In the genomic region with DNA sequence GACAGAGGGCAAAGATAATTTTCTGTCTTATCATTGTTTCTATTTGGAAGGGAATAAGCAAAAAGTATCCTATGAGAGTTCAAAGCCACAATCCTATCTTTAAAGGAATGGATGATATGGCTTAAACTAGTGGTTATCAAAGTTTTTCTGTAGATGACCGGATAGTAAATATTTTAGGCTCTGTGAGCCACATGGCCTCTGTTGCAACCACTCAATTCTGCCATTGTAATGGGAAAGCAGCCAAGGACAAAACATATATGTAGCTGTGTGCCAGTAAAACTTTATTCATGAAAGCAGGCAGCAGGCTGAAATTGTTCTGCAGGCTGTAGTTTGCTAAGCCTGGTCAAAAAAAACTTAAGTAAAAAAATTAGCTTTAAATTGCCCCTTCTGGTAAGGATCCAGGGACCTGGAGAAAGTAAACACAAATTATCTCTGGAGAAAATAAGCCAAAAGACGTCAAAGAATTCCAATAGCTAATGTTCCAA, we compare ENCODE assay signal across 19 cellular contexts.
A peak's percentile ranks its signal among the peaks of the same experiment; 100 is the strongest.
DNase-seq lines count a peak whose midpoint lies in the region; ATAC-seq and TF ChIP-seq lines count a peak whose summit lies in the region.
"Had no signal": no experiment of that assay in that cellular context is flagged by ENCODE, and none has a peak within 500 bp of the region (broad histone marks: within the 10 kb centered on the region; RNA-seq: fewer than 3 reads in every experiment).

No MANE protein-coding gene starts in this region.

- POLR2A ChIA-PET in Panc1 (lab: Charles Lee), result interaction anchor here (0.6 kb wide), 1 partner anchor 105 kb away, joined by 11 read pairs; no protein-coding TSS in a partner anchor
- POLR2A ChIA-PET in activated CD4-positive, alpha-beta T cell treated with anti-CD3 and anti-CD28 coated beads for 36 hours (lab: Charles Lee), result no interaction called here

- no TSS peak for BruUV-seq in Panc1 (replicated peaks; lab: Mats Ljungman, UMichigan)

- no peak for TF ChIP-seq CTCF in Panc1 (IDR thresholded peaks at IDR 0.05)
- no peak for TF ChIP-seq CTCF in choroid plexus epithelial cell (conservative IDR thresholded peaks at IDR 0.05; ENCODE audit: low read depth, low read length)

- CTCF ChIA-PET in Panc1 (lab: Charles Lee), result interaction anchor here (0.7 kb wide), 1 partner anchor 585 kb away, joined by 3 read pairs; no protein-coding TSS in a partner anchor
- CTCF ChIA-PET in activated CD4-positive, alpha-beta T cell treated with anti-CD3 and anti-CD28 coated beads for 36 hours (lab: Charles Lee), result no interaction called here

- no peak for ATAC-seq in Panc1
- ATAC-seq in activated CD4-positive, alpha-beta T cell treated with anti-CD3 and anti-CD28 coated beads for 36 hours, result no peak
- ATAC-seq: K562 had no signal

- no peak overlapping the region for H3K4me3 Mint-ChIP-seq in activated CD4-positive, alpha-beta T cell treated with anti-CD3 and anti-CD28 coated beads for 36 hours
- H3K4me3 Mint-ChIP-seq: CD14-positive monocyte had no signal

- H3K27me3 ChIP-seq in Panc1 (ENCODE audit: control insufficient read depth, insufficient read depth, low read length), result no peaks in the 10 kb centered on the region

- H3K36me3 Mint-ChIP-seq in activated CD4-positive, alpha-beta T cell treated with anti-CD3 and anti-CD28 coated beads for 36 hours (ENCODE audit: low read depth), result no peaks in the 10 kb centered on the region
- H3K36me3 Mint-ChIP-seq: CD14-positive monocyte had no signal

- DNase-seq in H4 (ENCODE audit: low spot score) (peak; percentile 53), Panc1 (ENCODE audit: low read depth, low spot score) (no peak), choroid plexus epithelial cell (ENCODE audit: low read depth) (peak; percentile 42), iris pigment epithelial cell (ENCODE audit: low read depth) (peak; percentile 3), head of caudate nucleus (no peak), retina (no peak), GOT3 (lab: John Stamatoyannopoulos, UW) (no peak)
- no peak for DNase-seq in activated CD4-positive, alpha-beta T cell treated with anti-CD3 and anti-CD28 coated beads for 36 hours
- DNase-seq: AML-193, NCI-H1105, NCI-H2081, NCI-H2171 treated with DMSO at 0.1 percent for 48 hours, NCI-H510A, NCI-H774, SHP77 had no signal

- H3K4me3 ChIP-seq in Panc1 (ENCODE audit: low read depth in 2 of 2, low read length in 2 of 2), result no peak overlapping the region
- H3K4me3 ChIP-seq in choroid plexus epithelial cell (ENCODE audit: low read depth, low read length), result no peak overlapping the region
- H3K4me3 ChIP-seq: HAP-1, K562, SK-N-MC had no signal

- intact Hi-C loops in Panc1 (cut with micrococcal nuclease; ENCODE audit: unreplicated experiment) (no loop called here), head of caudate nucleus (cut with DNase I) (no loop called here)
- intact Hi-C loops in activated CD4-positive, alpha-beta T cell treated with anti-CD3 and anti-CD28 coated beads for 36 hours (cut with DNase I, micrococcal nuclease), result no loop called here

- no peaks in the 10 kb centered on the region for H3K27me3 Mint-ChIP-seq in activated CD4-positive, alpha-beta T cell treated with anti-CD3 and anti-CD28 coated beads for 36 hours

- H3K27ac Mint-ChIP-seq in activated CD4-positive, alpha-beta T cell treated with anti-CD3 and anti-CD28 coated beads for 36 hours, result no peak overlapping the region
- H3K27ac Mint-ChIP-seq: CD14-positive monocyte had no signal

- in situ Hi-C loops in Panc1 (cut with HindIII; ENCODE audit: low pct_unique_long_range_greater_than_20kb, low sequenced_read_pairs), result no loop called here

- no peaks in the 10 kb centered on the region for H3K9me3 ChIP-seq in Panc1 (ENCODE audit: control insufficient read depth, insufficient read depth, low read depth, low read length)
- H3K9me3 ChIP-seq: HAP-1 had no signal

- H3K36me3 ChIP-seq in Panc1 (ENCODE audit: control insufficient read depth, insufficient read depth, low read length), result no peaks in the 10 kb centered on the region
- H3K36me3 ChIP-seq: HAP-1 had no signal

- peak overlapping the region; percentile 90 for H3K27ac ChIP-seq in Panc1 (ENCODE audit: low read length)
- H3K27ac ChIP-seq: SK-N-MC had no signal

- no peaks in the 10 kb centered on the region for H3K9me3 Mint-ChIP-seq in activated CD4-positive, alpha-beta T cell treated with anti-CD3 and anti-CD28 coated beads for 36 hours (ENCODE audit: low read depth)

- H3K4me1 Mint-ChIP-seq in activated CD4-positive, alpha-beta T cell treated with anti-CD3 and anti-CD28 coated beads for 36 hours, result no peaks in the 10 kb centered on the region

- peaks cover 43% of the 10 kb centered on the region for H3K4me1 ChIP-seq in Panc1 (ENCODE audit: control insufficient read depth, insufficient read depth, low read length)

Comparison
In these comparisons a context has a peak if more than half of its experiments do, and no peak if none do; other contexts are left out.
1. DNase-seq: peak in H4 (single experiment), choroid plexus epithelial cell (single experiment) and iris pigment epithelial cell (single experiment); none in Panc1 (single experiment), activated CD4-positive, alpha-beta T cell treated with anti-CD3 and anti-CD28 coated beads for 36 hours (single experiment), head of caudate nucleus (0 of 42), retina (single experiment) and GOT3 (single experiment).